Comparison of ENCODE assay signal across 18 cellular contexts in the genomic region with DNA sequence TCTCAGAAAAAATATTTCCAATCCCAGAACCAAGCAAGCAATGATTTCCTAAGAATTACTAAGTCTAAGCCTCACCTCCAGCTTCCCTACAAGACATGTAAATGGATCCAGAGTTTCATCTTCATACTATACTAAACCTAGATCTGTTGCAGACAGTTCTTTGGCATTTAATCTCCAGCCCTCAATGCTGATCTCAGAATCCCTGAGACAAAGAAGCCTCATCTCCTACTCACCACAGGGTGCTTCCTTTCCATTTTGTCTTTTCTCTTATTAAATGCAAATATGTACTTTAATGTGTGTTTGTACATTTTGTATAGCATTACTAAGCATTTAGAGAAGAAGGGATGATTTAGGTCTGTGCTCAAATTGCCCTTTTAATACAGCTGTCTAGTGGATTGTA.
DNase-seq lines count a peak whose midpoint lies in the region; ATAC-seq and TF ChIP-seq lines count a peak whose summit lies in the region.
"Had no signal": no experiment of that assay in that cellular context is flagged by ENCODE, and none has a peak within 500 bp of the region (broad histone marks: within the 10 kb centered on the region; RNA-seq: fewer than 3 reads in every experiment).

No MANE protein-coding gene starts in this region.

- H3K27me3 ChIP-seq in A673 (replicated peaks; ENCODE audit: insufficient read depth, low read depth, low read length, poor library complexity), result no peaks in the 10 kb centered on the region
- H3K27me3 ChIP-seq in SJCRH30, result no peaks in the 10 kb centered on the region
- no peaks in the 10 kb centered on the region for H3K27me3 ChIP-seq in endodermal cell (ENCODE audit: control insufficient read depth, insufficient read depth, low read length, poor library complexity, severe bottlenecking)
- no peaks in the 10 kb centered on the region for H3K27me3 ChIP-seq in neural cell (ENCODE audit: insufficient read depth, low read depth, low read length)
- H3K27me3 ChIP-seq: BLaER1 had no signal

- H3K9ac ChIP-seq in endodermal cell (ENCODE audit: extremely low read depth, low read length, poor library complexity, severe bottlenecking) (no peak overlapping the region), neural cell (ENCODE audit: low read length) (no peak overlapping the region)
- H3K9ac ChIP-seq: BLaER1, GM23248 had no signal

- no peak for ATAC-seq in GM18505 (IDR thresholded peaks at IDR 0.05; ENCODE audit: unreplicated experiment)
- ATAC-seq in GM21825 (IDR thresholded peaks at IDR 0.05; ENCODE audit: unreplicated experiment), result no peak

- TF ChIP-seq RAD21 in neural cell (conservative IDR thresholded peaks at IDR 0.05), result no peak

- H3K9me2 ChIP-seq in neural cell (ENCODE audit: insufficient read depth, low read length), result no peaks in the 10 kb centered on the region

- CTCF ChIA-PET in A673 (lab: Charles Lee), result no interaction called here

- no peak overlapping the region for H2AFZ ChIP-seq in neural cell (ENCODE audit: low read depth, low read length)
- H2AFZ ChIP-seq: GM23248 had no signal

- H3K9me3 ChIP-seq in A673 (ENCODE audit: low read depth, low read length, poor library complexity, severe bottlenecking), result no peaks in the 10 kb centered on the region
- H3K9me3 ChIP-seq in SJCRH30 (replicated peaks), result no peaks in the 10 kb centered on the region
- H3K9me3 ChIP-seq in endodermal cell (ENCODE audit: control insufficient read depth, low read length), result peaks cover 8% of the 10 kb centered on the region
- H3K9me3 ChIP-seq in neural cell (ENCODE audit: low read length), result no peaks in the 10 kb centered on the region
- H3K9me3 ChIP-seq: HAP-1 had no signal

- no peaks in the 10 kb centered on the region for H3K36me3 Mint-ChIP-seq in endodermal cell (ENCODE audit: low read depth)
- H3K36me3 Mint-ChIP-seq: IgD-negative memory B cell had no signal

- no peak overlapping the region for H3K4me3 Mint-ChIP-seq in endodermal cell
- H3K4me3 Mint-ChIP-seq: IgD-negative memory B cell had no signal

- H3K4me1 ChIP-seq in A673 (ENCODE audit: insufficient read depth, low read length, poor library complexity, severe bottlenecking), result peaks cover 39% of the 10 kb centered on the region
- H3K4me1 ChIP-seq in SJCRH30, result peaks cover 12% of the 10 kb centered on the region
- H3K4me1 ChIP-seq in endodermal cell (ENCODE audit: control insufficient read depth, insufficient read depth, low read length), result peaks cover 8% of the 10 kb centered on the region
- H3K4me1 ChIP-seq: BLaER1, HAP-1 had no signal

- no peaks in the 10 kb centered on the region for H3K79me2 ChIP-seq in neural cell (replicated peaks; ENCODE audit: insufficient read depth, low read length)

- no peak overlapping the region for H3K4me2 ChIP-seq in neural cell (ENCODE audit: low read length)
- H3K4me2 ChIP-seq: BLaER1 had no signal

- TF ChIP-seq CTCF in A673 (conservative IDR thresholded peaks at IDR 0.05; ENCODE audit: low read depth, low read length) (no peak), endodermal cell (conservative IDR thresholded peaks at IDR 0.05) (no peak), neural cell (IDR thresholded peaks at IDR 0.05; ENCODE audit: poor library complexity, severe bottlenecking) (no peak)

- no peak for TF ChIP-seq POLR2A in GM18505 (IDR thresholded peaks at IDR 0.05; ENCODE audit: borderline replicate concordance, extremely low read depth, insufficient read depth, insufficient read length)

- intact Hi-C loops in A673 (cut with micrococcal nuclease; ENCODE audit: unreplicated experiment), result no loop called here

- peaks cover 11% of the 10 kb centered on the region for H3K4me1 Mint-ChIP-seq in endodermal cell
- H3K4me1 Mint-ChIP-seq: IgD-negative memory B cell had no signal

- H3F3A ChIP-seq in neural cell (ENCODE audit: insufficient read depth, low read length, poor library complexity, severe bottlenecking), result no peaks in the 10 kb centered on the region

- H3K27ac ChIP-seq in A673 (ENCODE audit: low read depth, low read length, poor library complexity, severe bottlenecking) (no peak overlapping the region), SJCRH30 (peak overlapping the region; percentile 34; the same call in 1 of the 2 replicates), endodermal cell (ENCODE audit: low read depth, low read length) (peak overlapping the region; percentile 46), neural cell (ENCODE audit: low read length) (peak overlapping the region; percentile 51)
- H3K27ac ChIP-seq: 22Rv1, BLaER1, GM23248, HL-60 had no signal

- H3K36me3 ChIP-seq in A673 (ENCODE audit: insufficient read depth, low read length, poor library complexity, severe bottlenecking) (no peaks in the 10 kb centered on the region), SJCRH30 (no peaks in the 10 kb centered on the region), endodermal cell (ENCODE audit: control insufficient read depth, insufficient read depth, low read length) (no peaks in the 10 kb centered on the region), neural cell (ENCODE audit: insufficient read depth, low read length) (no peaks in the 10 kb centered on the region)
- H3K36me3 ChIP-seq: BLaER1, HAP-1 had no signal

- H3K9me3 Mint-ChIP-seq in endodermal cell, result peaks cover 6% of the 10 kb centered on the region

- H4K20me1 ChIP-seq in neural cell (ENCODE audit: insufficient read depth), result no peaks in the 10 kb centered on the region
- H4K20me1 ChIP-seq: BLaER1 had no signal

- no TSS peak for BruUV-seq in A673 (replicated peaks; lab: Mats Ljungman, UMichigan)

- H3K4me3 ChIP-seq in A673 (ENCODE audit: low read depth, low read length, poor library complexity, severe bottlenecking), result no peak overlapping the region
- H3K4me3 ChIP-seq in SJCRH30, result no peak overlapping the region
- no peak overlapping the region for H3K4me3 ChIP-seq in endodermal cell (ENCODE audit: low read length)
- H3K4me3 ChIP-seq in neural cell (ENCODE audit: low read length), result no peak overlapping the region
- H3K4me3 ChIP-seq: BLaER1, GM23248, HAP-1 had no signal

- TF ChIP-seq EP300 in neural cell (conservative IDR thresholded peaks at IDR 0.05; ENCODE audit: poor library complexity, severe bottlenecking), result no peak

- no peaks in the 10 kb centered on the region for H3K27me3 Mint-ChIP-seq in endodermal cell (ENCODE audit: insufficient read depth)
- H3K27me3 Mint-ChIP-seq: IgD-negative memory B cell had no signal

- POLR2A ChIA-PET in A673 (lab: Charles Lee; ENCODE audit: low non-redundant PET), result interaction anchor here (0.6 kb wide), 1 partner anchor 1970 kb away, joined by 3 read pairs; no protein-coding TSS in a partner anchor

- H3K27ac Mint-ChIP-seq in endodermal cell, result peak overlapping the region; percentile 63
- H3K27ac Mint-ChIP-seq: IgD-negative memory B cell had no signal

- peak; percentile 97 for DNase-seq in A673 (ENCODE audit: low spot score)
- DNase-seq in SJCRH30, result no peak
- DNase-seq in endodermal cell, result no peak
- no peak for DNase-seq in HK-2 (ENCODE audit: unreplicated experiment)
- DNase-seq in activated CD8-positive, alpha-beta memory T cell treated with anti-CD3 and anti-CD28 coated beads for 24 hours, result no peak
- DNase-seq: AML-193, Calu3, DMS 273 treated with DMSO at 0.1 percent for 48 hours, GM23248, KG1 had no signal

TF ChIP-seq in neural cell, 6 proteins besides CTCF, POLR2A, EP300 and RAD21:
- no peak for TF ChIP-seq EZH2 (IDR thresholded peaks at IDR 0.05; ENCODE audit: borderline replicate concordance, insufficient read depth, low read length, poor library complexity, severe bottlenecking)
- TF ChIP-seq TAF1 (IDR thresholded peaks at IDR 0.05; ENCODE audit: low read depth), result no peak
- TF ChIP-seq SMC3 (conservative IDR thresholded peaks at IDR 0.05; ENCODE audit: poor library complexity), result no peak
- TF ChIP-seq, protein P1, sequence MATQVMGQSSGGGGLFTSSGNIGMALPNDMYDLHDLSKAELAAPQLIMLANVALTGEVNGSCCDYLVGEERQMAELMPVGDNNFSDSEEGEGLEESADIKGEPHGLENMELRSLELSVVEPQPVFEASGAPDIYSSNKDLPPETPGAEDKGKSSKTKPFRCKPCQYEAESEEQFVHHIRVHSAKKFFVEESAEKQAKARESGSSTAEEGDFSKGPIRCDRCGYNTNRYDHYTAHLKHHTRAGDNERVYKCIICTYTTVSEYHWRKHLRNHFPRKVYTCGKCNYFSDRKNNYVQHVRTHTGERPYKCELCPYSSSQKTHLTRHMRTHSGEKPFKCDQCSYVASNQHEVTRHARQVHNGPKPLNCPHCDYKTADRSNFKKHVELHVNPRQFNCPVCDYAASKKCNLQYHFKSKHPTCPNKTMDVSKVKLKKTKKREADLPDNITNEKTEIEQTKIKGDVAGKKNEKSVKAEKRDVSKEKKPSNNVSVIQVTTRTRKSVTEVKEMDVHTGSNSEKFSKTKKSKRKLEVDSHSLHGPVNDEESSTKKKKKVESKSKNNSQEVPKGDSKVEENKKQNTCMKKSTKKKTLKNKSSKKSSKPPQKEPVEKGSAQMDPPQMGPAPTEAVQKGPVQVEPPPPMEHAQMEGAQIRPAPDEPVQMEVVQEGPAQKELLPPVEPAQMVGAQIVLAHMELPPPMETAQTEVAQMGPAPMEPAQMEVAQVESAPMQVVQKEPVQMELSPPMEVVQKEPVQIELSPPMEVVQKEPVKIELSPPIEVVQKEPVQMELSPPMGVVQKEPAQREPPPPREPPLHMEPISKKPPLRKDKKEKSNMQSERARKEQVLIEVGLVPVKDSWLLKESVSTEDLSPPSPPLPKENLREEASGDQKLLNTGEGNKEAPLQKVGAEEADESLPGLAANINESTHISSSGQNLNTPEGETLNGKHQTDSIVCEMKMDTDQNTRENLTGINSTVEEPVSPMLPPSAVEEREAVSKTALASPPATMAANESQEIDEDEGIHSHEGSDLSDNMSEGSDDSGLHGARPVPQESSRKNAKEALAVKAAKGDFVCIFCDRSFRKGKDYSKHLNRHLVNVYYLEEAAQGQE (IDR thresholded peaks at IDR 0.05; ENCODE audit: borderline replicate concordance), result no peak
- TF ChIP-seq MXI1 (conservative IDR thresholded peaks at IDR 0.05; ENCODE audit: poor library complexity, severe bottlenecking), result no peak
- no peak for TF ChIP-seq POLR2AphosphoS5 (IDR thresholded peaks at IDR 0.05)
TF ChIP-seq in neural cell: peak in this region for 0.
